In genomic region chr10:114576132-114576487, GRCh38 we compare ENCODE assay signal across 23 cellular contexts.
DNase-seq lines count a peak whose midpoint lies in the region; ATAC-seq and TF ChIP-seq lines count a peak whose summit lies in the region.
"Had no signal": no experiment of that assay in that cellular context is flagged by ENCODE, and none has a peak within 500 bp of the region (broad histone marks: within the 10 kb centered on the region; RNA-seq: fewer than 3 reads in every experiment).

No MANE protein-coding gene starts in this region.

- H3K36me3 Mint-ChIP-seq in activated CD4-positive, alpha-beta memory T cell treated with anti-CD3 and anti-CD28 coated beads, Interleukin-2, amount 10 ng/mL, durations not matched to agents 7 days and 5 days (ENCODE audit: low read depth) = peaks cover 3% of the 10 kb centered on the region
- H3K36me3 Mint-ChIP-seq: CD4-positive, CD25-positive, alpha-beta regulatory T cell; immature natural killer cell had no signal

- CTCF ChIA-PET in activated CD4-positive, alpha-beta memory T cell treated with anti-CD3 and anti-CD28 coated beads, Interleukin-2, amount 10 ng/mL, durations not matched to agents 7 days and 5 days (lab: Charles Lee) = interaction anchor here (1.3 kb wide), 1 partner anchor 105 kb away, joined by 3 read pairs; no protein-coding TSS in a partner anchor

- DNase-seq in NCI-H146 (lab: John Stamatoyannopoulos, UW) (peak; percentile 47), RWPE2 (ENCODE audit: low spot score) (no peak), foreskin keratinocyte (peak; percentile 40 to 63), sigmoid colon (no peak), erythroblast (lab: John Stamatoyannopoulos, UW) (no peak), globus pallidus (ENCODE audit: low spot score) (no peak)
- no peak for DNase-seq in activated CD4-positive, alpha-beta memory T cell treated with anti-CD3 and anti-CD28 coated beads, Interleukin-2, amount 10 ng/mL, durations not matched to agents 7 days and 5 days
- DNase-seq: amygdala; CD4-positive, CD25-positive, alpha-beta regulatory T cell; central memory CD4-positive, alpha-beta T cell; DMS 273 treated with DMSO at 0.1 percent for 48 hours; GF-D8; immature natural killer cell; Kasumi-1; NCI-H1092; NCI-H2171; PC-9; stimulated activated naive CD4-positive, alpha-beta T cell; T-helper 2 cell; transverse colon; WERI-Rb-1 had no signal

- H3K27me3 ChIP-seq in RWPE2 (ENCODE audit: insufficient read depth, poor library complexity, severe bottlenecking) (no peaks in the 10 kb centered on the region), foreskin keratinocyte (no peaks in the 10 kb centered on the region), sigmoid colon (no peaks in the 10 kb centered on the region)
- H3K27me3 ChIP-seq: transverse colon had no signal

- H3K27me3 Mint-ChIP-seq in activated CD4-positive, alpha-beta memory T cell treated with anti-CD3 and anti-CD28 coated beads, Interleukin-2, amount 10 ng/mL, durations not matched to agents 7 days and 5 days = peaks cover 2% of the 10 kb centered on the region
- H3K27me3 Mint-ChIP-seq: CD4-positive, CD25-positive, alpha-beta regulatory T cell had no signal

- no peak overlapping the region for H3K27ac Mint-ChIP-seq in activated CD4-positive, alpha-beta memory T cell treated with anti-CD3 and anti-CD28 coated beads, Interleukin-2, amount 10 ng/mL, durations not matched to agents 7 days and 5 days
- H3K27ac Mint-ChIP-seq: immature natural killer cell had no signal

- H3K27ac ChIP-seq in RWPE2 (ENCODE audit: poor library complexity, severe bottlenecking) (no peak overlapping the region), foreskin keratinocyte (no peak overlapping the region), sigmoid colon (peak overlapping the region; percentile 6 to 41 (median 9))
- H3K27ac ChIP-seq: SK-N-MC, transverse colon, WERI-Rb-1 had no signal

- WGBS in sigmoid colon, 2 donors = 85 to 88% methylated on average over 2 of the region's 2 CpGs

- H3K4me3 ChIP-seq in RWPE2 (ENCODE audit: severe bottlenecking) (no peak overlapping the region), sigmoid colon (no peak overlapping the region)
- H3K4me3 ChIP-seq: PC-9, SK-N-MC, transverse colon had no signal

- H3K4me1 Mint-ChIP-seq in activated CD4-positive, alpha-beta memory T cell treated with anti-CD3 and anti-CD28 coated beads, Interleukin-2, amount 10 ng/mL, durations not matched to agents 7 days and 5 days = no peaks in the 10 kb centered on the region
- H3K4me1 Mint-ChIP-seq: immature natural killer cell had no signal

- TF ChIP-seq POLR2A in sigmoid colon (IDR thresholded peaks at IDR 0.05) = no peak
- no peak for TF ChIP-seq POLR2A in erythroblast (IDR thresholded peaks at IDR 0.05; ENCODE audit: low read length)

- H3K36me3 ChIP-seq in RWPE2 (ENCODE audit: low read depth) (no peaks in the 10 kb centered on the region), sigmoid colon (no peaks in the 10 kb centered on the region)
- H3K36me3 ChIP-seq: transverse colon, WERI-Rb-1 had no signal

- H3K9me3 Mint-ChIP-seq in activated CD4-positive, alpha-beta memory T cell treated with anti-CD3 and anti-CD28 coated beads, Interleukin-2, amount 10 ng/mL, durations not matched to agents 7 days and 5 days = no peaks in the 10 kb centered on the region
- H3K9me3 Mint-ChIP-seq: immature natural killer cell had no signal

- TF ChIP-seq CTCF in RWPE2 (IDR thresholded peaks at IDR 0.05; ENCODE audit: poor library complexity, severe bottlenecking) (no peak), foreskin keratinocyte (conservative IDR thresholded peaks at IDR 0.05) (no peak), sigmoid colon (IDR thresholded peaks at IDR 0.05) (no peak)

- no peaks in the 10 kb centered on the region for H3K9me3 ChIP-seq in RWPE2 (ENCODE audit: severe bottlenecking)
- no peaks in the 10 kb centered on the region for H3K9me3 ChIP-seq in sigmoid colon
- H3K9me3 ChIP-seq: transverse colon had no signal

- no peak for TF ChIP-seq EP300 in sigmoid colon (IDR thresholded peaks at IDR 0.05)

- POLR2A ChIA-PET in activated CD4-positive, alpha-beta memory T cell treated with anti-CD3 and anti-CD28 coated beads, Interleukin-2, amount 10 ng/mL, durations not matched to agents 7 days and 5 days (lab: Charles Lee) = no interaction called here

- no peak overlapping the region for H3K4me3 Mint-ChIP-seq in activated CD4-positive, alpha-beta memory T cell treated with anti-CD3 and anti-CD28 coated beads, Interleukin-2, amount 10 ng/mL, durations not matched to agents 7 days and 5 days
- H3K4me3 Mint-ChIP-seq: CD4-positive, CD25-positive, alpha-beta regulatory T cell; immature natural killer cell had no signal

- H3K4me1 ChIP-seq in RWPE2 (ENCODE audit: insufficient read depth, poor library complexity, severe bottlenecking) = peaks cover 10% of the 10 kb centered on the region
- no peaks in the 10 kb centered on the region for H3K4me1 ChIP-seq in foreskin keratinocyte
- peaks cover 0 to 14% (median 0%) of the 10 kb centered on the region in 4 donors for H3K4me1 ChIP-seq in sigmoid colon

- ATAC-seq in RWPE2 (ENCODE audit: low read depth) (peak; percentile 54; the same call in 2 of the 3 replicates), foreskin keratinocyte (peak; percentile 78), HG03571 (IDR thresholded peaks at IDR 0.05; ENCODE audit: unreplicated experiment) (no peak)

- intact Hi-C loops in sigmoid colon (cut with DNase I) = no loop called here

Comparison
In these comparisons a context has a peak if more than half of its experiments do, and no peak if none do; other contexts are left out.
1. DNase-seq: peak in NCI-H146 (single experiment) and foreskin keratinocyte (2 of 2); none in RWPE2 (single experiment), sigmoid colon (single experiment), erythroblast (0 of 2), globus pallidus (single experiment) and activated CD4-positive, alpha-beta memory T cell treated with anti-CD3 and anti-CD28 coated beads, Interleukin-2, amount 10 ng/mL, durations not matched to agents 7 days and 5 days (single experiment).
2. H3K27ac ChIP-seq: peak in sigmoid colon (4 of 4); none in RWPE2 (single experiment) and foreskin keratinocyte (single experiment).